In genomic region chr6:149935668-149936067, GRCh38 we compare ENCODE assay signal across 27 cellular contexts. TPM values are rescaled to one million over a fixed set of nuclear protein-coding genes. Genes with fewer than 3 reads are reported as not detected.
"Had no signal": no experiment of that assay in that cellular context is flagged by ENCODE, and none has a peak within 500 bp of the region (broad histone marks: within the 10 kb centered on the region; RNA-seq: fewer than 3 reads in every experiment).

No MANE protein-coding gene starts in this region.

- H3K9me3 ChIP-seq: gastrocnemius medialis, heart right ventricle, psoas muscle, sigmoid colon, testis, tibial nerve, upper lobe of right lung had no signal

- DNase-seq: cortex of kidney; dorsolateral prefrontal cortex; effector CD8-positive, alpha-beta T cell; gastrocnemius medialis; heart right ventricle; hypothalamus; left colon; mesendoderm; naive B cell; psoas muscle; retina; sigmoid colon; stimulated activated CD4-positive, alpha-beta T cell treated with anti-CD3 and anti-CD28 coated beads, Interleukin-2, amount 100 ng/mL, for 24 hours; stimulated activated CD4-positive, alpha-beta T cell treated with anti-CD3 and anti-CD28 coated beads, Interleukin-4, amount 100 ng/mL, for 4 hours; stimulated activated naive B cell treated with anti-CD40 and anti-IgM and Interleukin-4, amounts not matched to agents 10 μg/mL and 1 μg/mL and 100 μg/mL, for 72 hours; stimulated activated naive CD8-positive, alpha-beta T cell treated with anti-CD3 and anti-CD28 coated beads, Interleukin-15, amount 100 ng/mL, for 72 hours; testis; upper lobe of right lung had no signal

- H2AFZ ChIP-seq: parathyroid adenoma had no signal

- H3K4me1 ChIP-seq: parathyroid adenoma, psoas muscle had no signal

- H3K4me3 ChIP-seq: dorsolateral prefrontal cortex, gastrocnemius medialis, heart right ventricle, psoas muscle, sigmoid colon, skin epidermis, testis, tibial nerve, upper lobe of right lung had no signal

- H3K79me2 ChIP-seq: parathyroid adenoma had no signal

- H3K27ac ChIP-seq: dorsolateral prefrontal cortex, gastrocnemius medialis, heart right ventricle, parathyroid adenoma, psoas muscle, sigmoid colon, skin epidermis, testis, tibial nerve, upper lobe of right lung had no signal

- H3K36me3 ChIP-seq: gastrocnemius medialis, heart right ventricle, sigmoid colon, tibial nerve, upper lobe of right lung had no signal

- ATAC-seq: esophagus mucosa; gastrocnemius medialis; heart right ventricle; left colon; psoas muscle; stimulated activated naive B cell treated with anti-CD40 and anti-IgM and Interleukin-4, amounts not matched to agents 10 μg/mL and 1 μg/mL and 100 μg/mL, for 72 hours; stimulated activated naive CD8-positive, alpha-beta T cell treated with anti-CD3 and anti-CD28 coated beads, Interleukin-15, amount 100 ng/mL, for 72 hours; upper lobe of right lung had no signal

- H3K9ac ChIP-seq: parathyroid adenoma had no signal

RNA-seq across cellular contexts. Expression of gene ULBP2, which starts 6.1 kb away (rescaled TPM):
- total RNA-seq: sigmoid colon had no signal

RNA-seq across cellular contexts. Expression of gene RAET1G, which starts 12.7 kb away (rescaled TPM):
- total RNA-seq: kidney epithelial cell, left colon, liver, sigmoid colon, testis had no signal

RNA-seq across cellular contexts. Expression of gene RAET1E, which starts 37.8 kb away (rescaled TPM):
- total RNA-seq: chondrocyte, fibroblast of villous mesenchyme, kidney epithelial cell, liver, lung microvascular endothelial cell had no signal
